ENCODE assay signal across 28 cellular contexts in genomic region chr15:86229306-86229705, GRCh38.
"Had no signal": no experiment of that assay in that cellular context is flagged by ENCODE, and none has a peak within 500 bp of the region (broad histone marks: within the 10 kb centered on the region; RNA-seq: fewer than 3 reads in every experiment).

No MANE protein-coding gene starts in this region.

- H3K4me3 ChIP-seq: stomach, suprapubic skin, testis, thoracic aorta, thyroid gland, tibial artery, tibial nerve, transverse colon, upper lobe of left lung, upper lobe of right lung, uterus, vagina had no signal

- H3K27me3 ChIP-seq: testis, thyroid gland, upper lobe of left lung, upper lobe of right lung, uterus, vagina had no signal

- H3K27ac ChIP-seq: stomach, suprapubic skin, testis, thoracic aorta, thyroid gland, tibial artery, tibial nerve, transverse colon, upper lobe of left lung, upper lobe of right lung, uterus, vagina had no signal

- H3K4me3 Mint-ChIP-seq: stimulated activated effector memory CD8-positive, alpha-beta T cell treated with anti-CD3 and anti-CD28 coated beads, Interleukin-12 subunit alpha, Interleukin-12 subunit beta, amount 100 ng/mL, for 72 hours; stimulated activated memory B cell treated with anti-CD40 and anti-IgM and Interleukin-4, amounts not matched to agents 10 μg/mL and 1 μg/mL and 100 μg/mL, for 72 hours; stimulated activated naive B cell treated with anti-CD40 and anti-IgM and Interleukin-4, amounts not matched to agents 10 μg/mL and 1 μg/mL and 100 μg/mL, for 72 hours; stimulated activated naive CD8-positive, alpha-beta T cell treated with anti-CD3 and anti-CD28 coated beads, Interleukin-15, amount 100 ng/mL, for 72 hours; stimulated activated naive CD8-positive, alpha-beta T cell treated with anti-CD3 and anti-CD28 coated beads, Interleukin-15, Interleukin-2, amounts not matched to agents 100 ng/mL and 50 ng/mL, for 24 hours; type B pancreatic cell had no signal

- H3K4me1 Mint-ChIP-seq: stimulated activated memory B cell treated with anti-CD40 and anti-IgM and Interleukin-4, amounts not matched to agents 10 μg/mL and 1 μg/mL and 100 μg/mL, for 72 hours had no signal

- H3K27ac Mint-ChIP-seq: stimulated activated effector memory CD8-positive, alpha-beta T cell treated with anti-CD3 and anti-CD28 coated beads, Interleukin-12 subunit alpha, Interleukin-12 subunit beta, amount 100 ng/mL, for 72 hours; stimulated activated memory B cell treated with anti-CD40 and anti-IgM and Interleukin-4, amounts not matched to agents 10 μg/mL and 1 μg/mL and 100 μg/mL, for 72 hours; stimulated activated naive B cell treated with anti-CD40 and anti-IgM and Interleukin-4, amounts not matched to agents 10 μg/mL and 1 μg/mL and 100 μg/mL, for 72 hours; stimulated activated naive CD8-positive, alpha-beta T cell treated with anti-CD3 and anti-CD28 coated beads, Interleukin-15, amount 100 ng/mL, for 72 hours; stimulated activated naive CD8-positive, alpha-beta T cell treated with anti-CD3 and anti-CD28 coated beads, Interleukin-15, Interleukin-2, amounts not matched to agents 100 ng/mL and 50 ng/mL, for 24 hours; type B pancreatic cell had no signal

- H3K9me3 Mint-ChIP-seq: stimulated activated effector memory CD8-positive, alpha-beta T cell treated with anti-CD3 and anti-CD28 coated beads, Interleukin-12 subunit alpha, Interleukin-12 subunit beta, amount 100 ng/mL, for 72 hours; stimulated activated naive CD8-positive, alpha-beta T cell treated with anti-CD3 and anti-CD28 coated beads, Interleukin-15, amount 100 ng/mL, for 72 hours; stimulated activated naive CD8-positive, alpha-beta T cell treated with anti-CD3 and anti-CD28 coated beads, Interleukin-15, Interleukin-2, amounts not matched to agents 100 ng/mL and 50 ng/mL, for 24 hours; type B pancreatic cell had no signal

- H3K36me3 ChIP-seq: stomach, suprapubic skin, thoracic aorta, thyroid gland, tibial artery, tibial nerve, transverse colon, upper lobe of left lung, upper lobe of right lung, uterus, vagina had no signal

- ATAC-seq: stimulated activated effector memory CD8-positive, alpha-beta T cell treated with anti-CD3 and anti-CD28 coated beads, Interleukin-12 subunit alpha, Interleukin-12 subunit beta, amount 100 ng/mL, for 72 hours; stimulated activated memory B cell treated with anti-CD40 and anti-IgM and Interleukin-4, amounts not matched to agents 10 μg/mL and 1 μg/mL and 100 μg/mL, for 72 hours; stimulated activated naive B cell treated with anti-CD40 and anti-IgM and Interleukin-4, amounts not matched to agents 10 μg/mL and 1 μg/mL and 100 μg/mL, for 72 hours; stimulated activated naive CD8-positive, alpha-beta T cell treated with anti-CD3 and anti-CD28 coated beads, Interleukin-15, amount 100 ng/mL, for 72 hours; stimulated activated naive CD8-positive, alpha-beta T cell treated with anti-CD3 and anti-CD28 coated beads, Interleukin-15, Interleukin-2, amounts not matched to agents 100 U/mL and 50 U/mL, for 24 hours; upper lobe of right lung had no signal

- H3K36me3 Mint-ChIP-seq: stimulated activated effector memory CD8-positive, alpha-beta T cell treated with anti-CD3 and anti-CD28 coated beads, Interleukin-12 subunit alpha, Interleukin-12 subunit beta, amount 100 ng/mL, for 72 hours; stimulated activated memory B cell treated with anti-CD40 and anti-IgM and Interleukin-4, amounts not matched to agents 10 μg/mL and 1 μg/mL and 100 μg/mL, for 72 hours; type B pancreatic cell had no signal

- H3K9me3 ChIP-seq: stomach, suprapubic skin, testis, thoracic aorta, thyroid gland, tibial artery, tibial nerve, transverse colon, upper lobe of left lung, upper lobe of right lung, uterus, vagina had no signal

- DNase-seq: stimulated activated CD4-positive, alpha-beta T cell treated with anti-CD3 and anti-CD28 coated beads, Interleukin-2, amount 100 ng/mL, for 48 hours; stimulated activated CD4-positive, alpha-beta T cell treated with anti-CD3 and anti-CD28 coated beads, Interleukin-4, amount 100 ng/mL, for 1 hour; stimulated activated CD4-positive, alpha-beta T cell treated with anti-CD3 and anti-CD28 coated beads, Interleukin-4, amount 100 ng/mL, for 24 hours; stimulated activated CD4-positive, alpha-beta T cell treated with anti-CD3 and anti-CD28 coated beads, Interleukin-4, amount 100 ng/mL, for 4 hours; stimulated activated CD8-positive, alpha-beta memory T cell treated with anti-CD3 and anti-CD28 coated beads, Interleukin-4, amount 100 ng/mL, for 48 hours; stimulated activated naive B cell treated with anti-CD40 and anti-IgM and Interleukin-4, amounts not matched to agents 10 μg/mL and 1 μg/mL and 100 μg/mL, for 72 hours; stimulated activated naive CD4-positive, alpha-beta T cell; stimulated activated naive CD4-positive, alpha-beta T cell treated with Interleukin-2 at 50 U/mL for 16 hours; stimulated activated naive CD8-positive, alpha-beta T cell treated with anti-CD3 and anti-CD28 coated beads, Interleukin-15, amount 100 ng/mL, for 72 hours; stimulated activated naive CD8-positive, alpha-beta T cell treated with anti-CD3 and anti-CD28 coated beads, Interleukin-15, Interleukin-2, amounts not matched to agents 100 U/mL and 50 U/mL, for 24 hours; stomach; substantia nigra; testis; thyroid gland; tibial artery; transverse colon; trophoblast cell; upper lobe of left lung; upper lobe of right lung; uterus had no signal

- H3K4me1 ChIP-seq: suprapubic skin, testis, thyroid gland, tibial artery, upper lobe of left lung, upper lobe of right lung, uterus, vagina had no signal
